In genomic region chr11:575996-576756, GRCh38 we compare ENCODE assay signal across 8 cellular contexts. TPM values are rescaled to one million over a fixed set of nuclear protein-coding genes. Genes with fewer than 3 reads are reported as not detected.
DNase-seq lines count a peak whose midpoint lies in the region; ATAC-seq and FAIRE-seq lines count a peak whose summit lies in the region.

PHRF1 (plus strand) TSS chr11:576470; CDS start chr11:581513, 5,043 bp downstream.

- WGBS in mesenchymal stem cell: under 1% methylated on average over 20 of the region's 97 CpGs

- H2BK5ac ChIP-seq in mesenchymal stem cell (ENCODE audit: low read depth, low read length, poor library complexity, severe bottlenecking): peak within 1 kb of the TSS; percentile 95

- FAIRE-seq in HTR-8/SVneo (lab: Jason Lieb, UNC): peak; percentile 98

- peaks cover 0 to 16% of the 10 kb centered on the region in 2 donors for H3K27me3 Mint-ChIP-seq in effector memory CD8-positive, alpha-beta T cell

- H3K27me3 ChIP-seq in mesenchymal stem cell (ENCODE audit: control insufficient read depth in 1 of 2, insufficient read depth in 1 of 2, low read length in 2 of 2): peaks cover 4 to 7% of the 10 kb centered on the region in 2 experiments

- peaks cover 20% of the 10 kb centered on the region for H3K36me3 Mint-ChIP-seq in effector memory CD8-positive, alpha-beta T cell (ENCODE audit: insufficient read depth)

- no peaks in the 10 kb centered on the region for H3K9me3 Mint-ChIP-seq in effector memory CD8-positive, alpha-beta T cell

- peak within 1 kb of the TSS; percentile 98 for H2BK120ac ChIP-seq in mesenchymal stem cell (ENCODE audit: low read depth, low read length)

- peak within 1 kb of the TSS in 1 of 2 experiments; percentile 86 for H2BK12ac ChIP-seq in mesenchymal stem cell (ENCODE audit: low read length in 2 of 2)

- peak within 1 kb of the TSS; percentile 96 for H4K8ac ChIP-seq in mesenchymal stem cell (ENCODE audit: low read length)

- peak within 1 kb of the TSS; percentile 85 for H3K4me2 ChIP-seq in mesenchymal stem cell (ENCODE audit: low read length, poor library complexity, severe bottlenecking)

- peak within 1 kb of the TSS; percentile 88 to 92 for H3K4ac ChIP-seq in mesenchymal stem cell (ENCODE audit: low read depth in 1 of 2, low read length in 2 of 2)

- H2BK15ac ChIP-seq in mesenchymal stem cell (ENCODE audit: low read depth, poor library complexity, severe bottlenecking): peak within 1 kb of the TSS; percentile 19

- H3K9ac ChIP-seq in mesenchymal stem cell (ENCODE audit: low read length): peak within 1 kb of the TSS; percentile 98

- no peaks in the 10 kb centered on the region for H3K9me3 ChIP-seq in mesenchymal stem cell (ENCODE audit: control insufficient read depth, low read length)

- peaks cover 25 to 43% of the 10 kb centered on the region in 2 donors for H3K4me1 Mint-ChIP-seq in effector memory CD8-positive, alpha-beta T cell (ENCODE audit: low read depth in 2 of 2)

- H3K27ac ChIP-seq in mesenchymal stem cell (ENCODE audit: low read length, poor library complexity, severe bottlenecking): peak within 1 kb of the TSS; percentile 98

- peaks cover 49% of the 10 kb centered on the region for H3K4me1 ChIP-seq in mesenchymal stem cell (ENCODE audit: control insufficient read depth, insufficient read depth, low read depth, low read length)

- peak within 1 kb of the TSS; percentile 82 to 99 for H3K4me3 ChIP-seq in mesenchymal stem cell (ENCODE audit: insufficient read depth in 1 of 2, low read depth in 1 of 2, low read length in 2 of 2)

- peak within 1 kb of the TSS; percentile 83 for H4K91ac ChIP-seq in mesenchymal stem cell (ENCODE audit: low read length)

- peak within 1 kb of the TSS in 1 of 2 experiments; percentile 77 for H3K23ac ChIP-seq in mesenchymal stem cell (ENCODE audit: low read length in 2 of 2)

- H2AK5ac ChIP-seq in mesenchymal stem cell (ENCODE audit: low read length, severe bottlenecking): peak within 1 kb of the TSS; percentile 27

- H3K14ac ChIP-seq in mesenchymal stem cell (ENCODE audit: low read length in 2 of 2): peak within 1 kb of the TSS in 1 of 2 experiments; percentile 96

- H3K18ac ChIP-seq in mesenchymal stem cell (ENCODE audit: low read depth in 1 of 2, low read length in 2 of 2): peak within 1 kb of the TSS; percentile 91 to 96

- H3K4me3 Mint-ChIP-seq in effector memory CD8-positive, alpha-beta T cell: peak within 1 kb of the TSS; percentile 83 to 88

- H2AFZ ChIP-seq in mesenchymal stem cell (ENCODE audit: low read depth, low read length): peak within 1 kb of the TSS; percentile 98

- peak; percentile 73 for ATAC-seq in GM21367 (IDR thresholded peaks at IDR 0.05; ENCODE audit: unreplicated experiment)
- peak; percentile 83 for ATAC-seq in effector memory CD8-positive, alpha-beta T cell (replicated peaks)

- DNase-seq in COLO829 (ENCODE audit: low spot score) (peak; percentile 98), HTR-8/SVneo (ENCODE audit: insufficient read length, low spot score) (peak; percentile 98), NOMO-1 treated with DMSO at 0.1 percent for 48 hours (lab: John Stamatoyannopoulos, UW; ENCODE audit: unreplicated experiment) (peak; percentile 91), mesenchymal stem cell (peak; percentile 95)
- peak; percentile 90 to 95 for DNase-seq in activated CD8-positive, alpha-beta memory T cell treated with anti-CD3 and anti-CD28 coated beads for 4 hours (ENCODE audit: low read depth in 2 of 2)
- peak; percentile 93 to 96 (median 95) for DNase-seq in effector memory CD8-positive, alpha-beta T cell
- DNase-seq in stimulated activated CD8-positive, alpha-beta memory T cell treated with anti-CD3 and anti-CD28 coated beads, Interleukin-12 subunit alpha, Interleukin-12 subunit beta, amount 100 ng/mL, for 24 hours (ENCODE audit: extremely low read depth): peak; percentile 92

- peak within 1 kb of the TSS; percentile 90 to 97 for H3K27ac Mint-ChIP-seq in effector memory CD8-positive, alpha-beta T cell

- H3K79me1 ChIP-seq in mesenchymal stem cell (replicated peaks; ENCODE audit: low read length, poor library complexity, severe bottlenecking): peaks cover 3% of the 10 kb centered on the region

- peaks cover 0 to 13% of the 10 kb centered on the region in 2 experiments for H3K36me3 ChIP-seq in mesenchymal stem cell (ENCODE audit: control insufficient read depth in 1 of 2, insufficient read depth in 2 of 2, low read depth in 1 of 2, low read length in 2 of 2)

RNA-seq across cellular contexts. Expression of gene PHRF1, which starts in this region (rescaled TPM):
- 13.2 TPM for polyA plus RNA-seq in mesenchymal stem cell (2013, experiment 1 of 2)
- 11.9 TPM for polyA plus RNA-seq in mesenchymal stem cell (2013, experiment 2 of 2)

Comparison
In these comparisons a context has a peak if more than half of its experiments do, and no peak if none do; other contexts are left out.
1. Peak in every context shown above with its lines: DNase-seq, ATAC-seq, H3K4me3 ChIP-seq and H3K27ac ChIP-seq.